In the genomic region with DNA sequence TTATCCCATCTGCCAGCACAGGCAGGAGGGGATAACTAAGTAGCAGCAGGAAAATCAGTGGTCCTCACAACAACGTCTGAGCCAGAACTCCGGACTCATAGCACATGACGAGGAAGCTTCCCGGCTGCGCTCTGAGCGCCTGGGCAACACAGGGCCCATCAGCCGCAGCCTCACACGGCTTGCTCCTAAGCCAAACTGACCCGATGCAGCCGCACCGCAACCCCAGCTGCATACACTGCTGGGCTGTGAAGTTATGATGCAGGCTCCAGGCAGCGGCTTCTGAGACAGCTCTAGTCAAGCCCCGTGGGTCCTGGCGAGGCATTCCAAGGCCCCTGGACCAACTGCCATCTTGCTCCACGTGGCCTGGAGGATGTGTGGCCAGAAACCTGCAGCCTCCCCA, we compare ENCODE assay signal across 22 cellular contexts.
"Had no signal": no experiment of that assay in that cellular context is flagged by ENCODE, and none has a peak within 500 bp of the region (broad histone marks: within the 10 kb centered on the region; RNA-seq: fewer than 3 reads in every experiment).

No MANE protein-coding gene starts in this region.

- H3K4me3 Mint-ChIP-seq: activated naive CD8-positive, alpha-beta T cell treated with anti-CD3 and anti-CD28 coated beads for 36 hours; activated T-cell treated with anti-CD3 and anti-CD28 coated beads, Interleukin-2, amount 50 U/mL, for 4 hours; nephron had no signal

- H3K9me3 Mint-ChIP-seq: activated naive CD8-positive, alpha-beta T cell treated with anti-CD3 and anti-CD28 coated beads for 36 hours; activated T-cell treated with anti-CD3 and anti-CD28 coated beads, Interleukin-2, amount 50 U/mL, for 4 hours; activated T-helper 2 cell treated with anti-CD3 and anti-CD28 coated beads, Interferon-gamma antibody, Interleukin-2, Interleukin-4, amounts not matched to agents 10 μg/mL and 5 μg/mL and 100 μg/mL, durations not matched to agents 14 hours and 24 hours and 36 hours; nephron had no signal

- H3K27ac Mint-ChIP-seq: activated naive CD8-positive, alpha-beta T cell treated with anti-CD3 and anti-CD28 coated beads for 36 hours; activated T-helper 2 cell treated with anti-CD3 and anti-CD28 coated beads, Interferon-gamma antibody, Interleukin-2, Interleukin-4, amounts not matched to agents 10 μg/mL and 5 μg/mL and 100 μg/mL, durations not matched to agents 14 hours and 24 hours and 36 hours; nephron had no signal

- H3K4me3 ChIP-seq: heart right ventricle, left lung, right lobe of liver, smooth muscle cell, thoracic aorta, upper lobe of left lung had no signal

- H3K4me1 ChIP-seq: left lung, upper lobe of left lung had no signal

- ATAC-seq: activated T-cell treated with anti-CD3 and anti-CD28 coated beads, Interleukin-2, amount 50 U/mL, for 4 hours; heart right ventricle; left lung; right lobe of liver had no signal

- H3K27me3 ChIP-seq: heart right ventricle, left lung, right lobe of liver, upper lobe of left lung had no signal

- H3K4me1 Mint-ChIP-seq: nephron had no signal

- DNase-seq: activated CD8-positive, alpha-beta memory T cell treated with anti-CD3 and anti-CD28 coated beads, Interleukin-2, amount 50 U/mL, for 4 hours; activated naive CD4-positive, alpha-beta T cell; activated naive CD8-positive, alpha-beta T cell treated with anti-CD3 and anti-CD28 coated beads for 36 hours; activated T-cell treated with anti-CD3 and anti-CD28 coated beads, Interleukin-2, amount 50 U/mL, for 4 hours; amniotic stem cell; cerebellar nuclear complex; effector CD4-positive, alpha-beta T cell; erythroblast; foreskin fibroblast; heart right ventricle; midbrain; nucleus accumbens; right lobe of liver; stimulated activated CD4-positive, alpha-beta T cell treated with anti-CD3 and anti-CD28 coated beads, Interleukin-4, amount 100 ng/mL, for 1 hour; stimulated activated naive CD4-positive, alpha-beta T cell treated with Interleukin-2 at 50 U/mL for 16 hours; T-helper 9 cell; upper lobe of left lung had no signal

- H3K36me3 ChIP-seq: thoracic aorta had no signal

- H3K27me3 Mint-ChIP-seq: activated naive CD8-positive, alpha-beta T cell treated with anti-CD3 and anti-CD28 coated beads for 36 hours had no signal

- H3K9me3 ChIP-seq: heart right ventricle, left lung, right lobe of liver, thoracic aorta, upper lobe of left lung had no signal

- H3K4me2 ChIP-seq: smooth muscle cell had no signal

- H3K27ac ChIP-seq: heart right ventricle, left lung, right lobe of liver, thoracic aorta, upper lobe of left lung had no signal
